23 cellular contexts compared by ENCODE assay signal in the genomic region with DNA sequence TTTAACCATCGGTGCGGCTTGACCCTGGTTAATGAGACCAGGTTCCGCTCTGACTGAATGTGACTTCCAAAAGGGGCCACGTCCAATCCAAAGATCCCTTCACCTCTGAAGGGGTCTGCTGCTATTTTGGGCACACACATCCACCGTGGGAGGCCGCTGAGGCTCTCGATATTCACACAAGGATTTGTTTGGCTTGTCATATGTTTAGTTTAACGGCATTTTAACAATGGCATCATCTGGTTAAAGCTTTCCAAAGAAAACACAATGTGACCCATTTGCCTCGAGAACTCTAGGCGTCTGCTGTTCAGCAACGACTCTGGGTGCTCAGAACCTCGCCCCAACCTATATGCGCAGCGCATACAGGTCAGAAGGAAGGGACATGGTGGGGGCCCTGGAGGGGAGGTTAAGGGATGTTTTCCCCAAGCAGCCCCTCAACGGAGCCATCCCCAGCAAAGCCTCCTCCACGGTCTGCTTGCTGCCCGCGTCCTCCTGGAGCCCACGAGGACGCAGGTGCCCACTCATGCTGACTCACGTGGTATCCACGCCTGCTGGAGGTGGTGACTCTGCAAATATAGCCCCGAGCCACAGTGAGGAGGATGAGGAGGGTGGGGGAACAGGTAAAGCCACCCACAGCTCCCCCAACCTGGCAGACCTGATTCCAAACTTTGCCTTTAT.
"Had no signal": no experiment of that assay in that cellular context is flagged by ENCODE, and none has a peak within 500 bp of the region (broad histone marks: within the 10 kb centered on the region; RNA-seq: fewer than 3 reads in every experiment).

No MANE protein-coding gene starts in this region.

- H3K27ac ChIP-seq: adrenal gland, ascending aorta, foreskin keratinocyte, heart left ventricle, left ventricle myocardium inferior, skin epidermis, uterus, VCaP had no signal

- DNase-seq: activated CD4-positive, alpha-beta T cell treated with anti-CD3 and anti-CD28 coated beads for 4 hours; activated CD4-positive, alpha-beta T cell treated with anti-CD3 and anti-CD28 coated beads, Interleukin-2, amount 50 U/mL, for 4 hours; activated naive CD4-positive, alpha-beta T cell; activated naive CD8-positive, alpha-beta T cell treated with anti-CD3 and anti-CD28 coated beads for 36 hours; activated T-cell treated with anti-CD3 and anti-CD28 coated beads for 4 hours; activated T-cell treated with anti-CD3 and anti-CD28 coated beads, Interleukin-2, amount 50 U/mL, for 72 hours; adrenal gland; central memory CD4-positive, alpha-beta T cell; dermis blood vessel endothelial cell; effector CD8-positive, alpha-beta T cell; foreskin keratinocyte; left ventricle myocardium inferior; stimulated activated CD4-positive, alpha-beta T cell treated with anti-CD3 and anti-CD28 coated beads, Interleukin-12 subunit alpha, Interleukin-12 subunit beta, amount 100 ng/mL, for 4 hours; stimulated activated CD4-positive, alpha-beta T cell treated with anti-CD3 and anti-CD28 coated beads, Interleukin-4, amount 100 ng/mL, for 1 hour; stimulated activated naive CD8-positive, alpha-beta T cell treated with anti-CD3 and anti-CD28 coated beads, Interleukin-15, Interleukin-2, amounts not matched to agents 100 U/mL and 50 U/mL, for 24 hours; uterus had no signal

- H3K36me3 ChIP-seq: uterus had no signal

- H3K27me3 ChIP-seq: adrenal gland, ascending aorta, foreskin keratinocyte, heart left ventricle, uterus had no signal

- H3K9me3 ChIP-seq: adrenal gland, ascending aorta, heart left ventricle, left ventricle myocardium inferior, mucosa of descending colon, uterus had no signal

- H3K4me1 ChIP-seq: adrenal gland, foreskin keratinocyte, uterus had no signal

- H3K4me3 ChIP-seq: adrenal gland, ascending aorta, heart left ventricle, left ventricle myocardium inferior, mucosa of descending colon, skin epidermis, uterus had no signal

- ATAC-seq: activated T-cell treated with anti-CD3 and anti-CD28 coated beads, Interleukin-2, amount 50 U/mL, for 72 hours; foreskin keratinocyte; heart left ventricle; mucosa of descending colon; natural killer cell treated with Interleukin-12 subunit alpha and Interleukin-12 subunit beta and Interleukin-15 and Interleukin-18, amount 100 ng/mL, for 72 hours; sciatic nerve; stimulated activated naive CD8-positive, alpha-beta T cell treated with anti-CD3 and anti-CD28 coated beads, Interleukin-15, Interleukin-2, amounts not matched to agents 100 U/mL and 50 U/mL, for 24 hours had no signal
